In genomic region chr13:60690607-60691006, GRCh38 we compare ENCODE assay signal across 1 cellular context.
TF ChIP-seq lines count a peak whose summit lies in the region.

No MANE protein-coding gene starts in this region.

TF ChIP-seq in GM23338, 12 proteins besides CTCF, POLR2A, EP300 and RAD21 (continued from another document):
- TF ChIP-seq ZNF462 (CRISPR knock-in tag; IDR thresholded peaks at IDR 0.05), result no peak
- TF ChIP-seq NANOG (IDR thresholded peaks at IDR 0.05; ENCODE audit: borderline replicate concordance), result no peak
